In the genomic region with DNA sequence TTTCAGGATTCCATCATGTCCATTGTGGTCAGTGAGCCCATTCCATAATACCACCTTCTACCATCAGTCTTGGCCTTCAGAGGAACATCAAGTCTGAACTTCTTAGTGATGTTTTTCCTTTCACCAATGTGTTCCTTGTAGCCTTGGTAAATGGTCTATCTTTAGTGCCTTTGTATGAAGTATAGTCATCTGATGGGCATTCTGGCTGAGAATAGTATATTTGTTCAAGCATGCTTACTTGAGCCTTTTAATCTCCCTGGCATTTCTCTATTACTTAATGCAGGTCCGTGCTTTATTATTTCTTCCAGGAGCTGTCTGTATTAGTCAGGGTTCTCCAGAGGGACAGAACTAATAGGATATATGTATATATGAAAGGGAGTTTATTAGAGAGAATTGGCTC, we compare ENCODE assay signal across 18 cellular contexts.
"Had no signal": no experiment of that assay in that cellular context is flagged by ENCODE, and none has a peak within 500 bp of the region (broad histone marks: within the 10 kb centered on the region; RNA-seq: fewer than 3 reads in every experiment).

No MANE protein-coding gene starts in this region.

- ATAC-seq: activated CD4-positive, alpha-beta T cell treated with anti-CD3 and anti-CD28 coated beads for 36 hours; left colon; lower lobe of right lung; natural killer cell treated with Interleukin-12 subunit alpha and Interleukin-12 subunit beta and Interleukin-15 and Interleukin-18, amount 100 ng/mL, for 72 hours; stimulated activated naive CD8-positive, alpha-beta T cell treated with anti-CD3 and anti-CD28 coated beads, Interleukin-15, Interleukin-2, amounts not matched to agents 100 U/mL and 50 U/mL, for 24 hours; WTC11 had no signal

- H3K27ac ChIP-seq: brain microvascular endothelial cell, coronary artery, lower lobe of right lung, tibial nerve had no signal

- H3K27me3 ChIP-seq: brain microvascular endothelial cell, tibial nerve had no signal

- H3K36me3 ChIP-seq: brain microvascular endothelial cell, lower lobe of right lung, tibial nerve had no signal

- H3K4me1 ChIP-seq: lower lobe of right lung, tibial nerve had no signal

- FAIRE-seq: TTC549, urothelium cell line had no signal

- H3K4me3 ChIP-seq: coronary artery, lower lobe of right lung, tibial nerve had no signal

- DNase-seq: activated CD4-positive, alpha-beta memory T cell treated with anti-CD3 and anti-CD28 coated beads for 36 hours; activated CD4-positive, alpha-beta T cell treated with anti-CD3 and anti-CD28 coated beads for 36 hours; activated naive CD4-positive, alpha-beta T cell treated with Interleukin-2 at 50 U/mL for 16 hours; activated naive CD8-positive, alpha-beta T cell treated with anti-CD3 and anti-CD28 coated beads, Interleukin-2, amount 10 ng/mL, durations not matched to agents 7 days and 5 days; activated T-cell treated with anti-CD3 and anti-CD28 coated beads, Interleukin-2, amount 50 U/mL, for 24 hours; brain microvascular endothelial cell; immature natural killer cell; left colon; lower lobe of right lung; retina; stimulated activated CD4-positive, alpha-beta T cell treated with anti-CD3 and anti-CD28 coated beads, Interleukin-2, amount 100 ng/mL, for 24 hours; stimulated activated naive CD8-positive, alpha-beta T cell treated with anti-CD3 and anti-CD28 coated beads, Interleukin-15, Interleukin-2, amounts not matched to agents 100 U/mL and 50 U/mL, for 24 hours had no signal

- H3K9me3 ChIP-seq: lower lobe of right lung, tibial nerve had no signal
